In the genomic region with DNA sequence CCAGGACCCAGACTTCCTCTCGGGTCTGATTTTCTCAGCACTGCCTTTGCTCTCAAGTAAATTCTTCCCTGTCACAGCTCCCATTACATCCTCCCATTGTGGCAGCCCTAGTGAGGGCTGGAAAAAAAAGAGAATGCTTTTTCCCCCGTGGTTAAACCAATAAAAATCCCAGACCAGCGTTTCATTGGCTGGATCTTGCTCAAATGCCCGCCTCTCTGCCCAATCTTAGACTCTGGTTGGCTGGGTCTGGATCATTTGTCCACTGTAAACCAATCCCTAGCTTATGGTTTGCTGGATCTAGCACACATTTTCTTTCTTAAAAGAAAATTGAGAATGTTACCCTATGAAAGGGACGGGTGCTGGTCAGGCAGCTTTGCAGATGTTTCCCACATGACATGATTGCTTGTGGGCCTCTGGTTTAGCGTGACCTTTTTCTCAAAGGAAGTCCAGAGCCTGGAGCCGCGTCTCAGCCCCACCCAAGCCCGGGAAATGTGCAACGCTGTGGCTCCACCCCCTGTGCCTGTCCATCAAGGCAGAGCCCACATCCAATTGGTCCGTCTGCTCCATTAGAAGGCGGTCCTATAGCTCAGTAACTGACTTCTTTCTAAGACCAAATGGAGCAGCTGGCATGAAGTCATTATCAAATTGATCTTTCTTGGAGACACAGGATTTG, we compare ENCODE assay signal across 8 cellular contexts. TPM values are rescaled to one million over a fixed set of nuclear protein-coding genes. Genes with fewer than 3 reads are reported as not detected.
DNase-seq lines count a peak whose midpoint lies in the region; ATAC-seq and TF ChIP-seq lines count a peak whose summit lies in the region.

No MANE protein-coding gene starts in this region.

- no peaks in the 10 kb centered on the region for H3K9me2 ChIP-seq in DOHH2 (replicated peaks; ENCODE audit: control insufficient read depth, low read length)

- no peak overlapping the region for H3K4me3 Mint-ChIP-seq in dendritic cell treated with granulocyte-macrophage colony-stimulating factor and Interleukin-4, amounts not matched to agents 40 ng/mL and 50 ng/mL, for 4 days

- intact Hi-C loops in dendritic cell treated with granulocyte-macrophage colony-stimulating factor and Interleukin-4, amounts not matched to agents 40 ng/mL and 50 ng/mL, for 4 days (cut with micrococcal nuclease), result no loop called here

- H3K36me3 ChIP-seq in DOHH2 (ENCODE audit: control insufficient read depth, low read length), result no peaks in the 10 kb centered on the region
- H3K36me3 ChIP-seq in mesenchymal stem cell (ENCODE audit: control insufficient read depth in 1 of 2, insufficient read depth in 2 of 2, low read depth in 1 of 2, low read length in 2 of 2), result no peaks in the 10 kb centered on the region

- H3K9me3 ChIP-seq in DOHH2 (ENCODE audit: control insufficient read depth, insufficient read depth, low read length) (peaks cover 7% of the 10 kb centered on the region; the same call in 1 of the 2 replicates), mesenchymal stem cell (ENCODE audit: control insufficient read depth, low read length) (peaks cover 5% of the 10 kb centered on the region)

- peaks cover 47% of the 10 kb centered on the region for H3K4me1 ChIP-seq in DOHH2 (ENCODE audit: control insufficient read depth, low read length)
- H3K4me1 ChIP-seq in mesenchymal stem cell (ENCODE audit: control insufficient read depth, insufficient read depth, low read depth, low read length), result peaks cover 2% of the 10 kb centered on the region

- H3K9ac ChIP-seq in mesenchymal stem cell (ENCODE audit: low read length), result no peak overlapping the region

- H2BK12ac ChIP-seq in mesenchymal stem cell (ENCODE audit: low read length in 2 of 2), result no peak overlapping the region

- H3K4me2 ChIP-seq in DOHH2 (ENCODE audit: low read length) (peak overlapping the region; percentile 40), mesenchymal stem cell (ENCODE audit: low read length, poor library complexity, severe bottlenecking) (no peak overlapping the region)

- peaks cover 5% of the 10 kb centered on the region for H3K27me3 ChIP-seq in DOHH2 (ENCODE audit: control insufficient read depth, low read length)
- peaks cover 54 to 58% of the 10 kb centered on the region in 2 experiments for H3K27me3 ChIP-seq in mesenchymal stem cell (ENCODE audit: control insufficient read depth in 1 of 2, insufficient read depth in 1 of 2, low read length in 2 of 2)

- H3K4me3 ChIP-seq in DOHH2 (ENCODE audit: low read length) (peak overlapping the region; percentile 14; the same call in 1 of the 2 replicates), mesenchymal stem cell (ENCODE audit: insufficient read depth in 1 of 2, low read depth in 1 of 2, low read length in 2 of 2) (no peak overlapping the region)
- H3K4me3 ChIP-seq in Jurkat, Clone E6-1 (ENCODE audit: low read length), result peak overlapping the region; percentile 42

- no peak overlapping the region for H3K23ac ChIP-seq in mesenchymal stem cell (ENCODE audit: low read length in 2 of 2)

- H4K20me1 ChIP-seq in DOHH2 (ENCODE audit: control insufficient read depth, insufficient read depth, low read depth, low read length), result no peaks in the 10 kb centered on the region

- no peak overlapping the region for H3K18ac ChIP-seq in mesenchymal stem cell (ENCODE audit: low read depth in 1 of 2, low read length in 2 of 2)

- peak; percentile 88 for DNase-seq in Jurkat, Clone E6-1 (ENCODE audit: low read depth, low spot score)
- DNase-seq in RPMI7951 (ENCODE audit: low read depth), result peak; percentile 66
- DNase-seq in mesenchymal stem cell, result peak; percentile 59
- no peak for DNase-seq in NCI-H187 (lab: John Stamatoyannopoulos, UW)
- no peak for DNase-seq in activated gamma-delta T cell (lab: John Stamatoyannopoulos, UW)

- no peak overlapping the region for H2AK5ac ChIP-seq in mesenchymal stem cell (ENCODE audit: low read length, severe bottlenecking)

- H3K27me3 Mint-ChIP-seq in dendritic cell treated with granulocyte-macrophage colony-stimulating factor and Interleukin-4, amounts not matched to agents 40 ng/mL and 50 ng/mL, for 4 days, result peaks cover 5% of the 10 kb centered on the region

- WGBS in mesenchymal stem cell, result 42% methylated on average over 12 of the region's 12 CpGs

- no peak overlapping the region for H4K91ac ChIP-seq in mesenchymal stem cell (ENCODE audit: low read length)

- H3K27ac ChIP-seq in DOHH2 (ENCODE audit: low read depth, low read length) (no peak overlapping the region), mesenchymal stem cell (ENCODE audit: low read length, poor library complexity, severe bottlenecking) (no peak overlapping the region)

- no peak overlapping the region for H4K8ac ChIP-seq in mesenchymal stem cell (ENCODE audit: low read length)

- H2BK120ac ChIP-seq in mesenchymal stem cell (ENCODE audit: low read depth, low read length), result no peak overlapping the region

- no peak overlapping the region for H2BK15ac ChIP-seq in mesenchymal stem cell (ENCODE audit: low read depth, poor library complexity, severe bottlenecking)

- no peaks in the 10 kb centered on the region; the same call in 1 of the 2 replicates for H3F3A ChIP-seq in DOHH2 (ENCODE audit: control insufficient read depth, insufficient read depth)

- no peak overlapping the region for H2AFZ ChIP-seq in mesenchymal stem cell (ENCODE audit: low read depth, low read length)

- no peak for TF ChIP-seq CTCF in DOHH2 (IDR thresholded peaks at IDR 0.05; ENCODE audit: low read depth, low read length, poor library complexity, severe bottlenecking)

- ATAC-seq in HG03571 (IDR thresholded peaks at IDR 0.05; ENCODE audit: unreplicated experiment), result no peak

- peaks cover 6% of the 10 kb centered on the region for H3K36me3 Mint-ChIP-seq in dendritic cell treated with granulocyte-macrophage colony-stimulating factor and Interleukin-4, amounts not matched to agents 40 ng/mL and 50 ng/mL, for 4 days (ENCODE audit: low read depth)

- H2BK5ac ChIP-seq in mesenchymal stem cell (ENCODE audit: low read depth, low read length, poor library complexity, severe bottlenecking), result no peak overlapping the region

- H3K79me2 ChIP-seq in DOHH2 (ENCODE audit: control insufficient read depth, low read length), result no peaks in the 10 kb centered on the region

- H3K4ac ChIP-seq in mesenchymal stem cell (ENCODE audit: low read depth in 1 of 2, low read length in 2 of 2), result no peak overlapping the region

- no peaks in the 10 kb centered on the region for H3K79me1 ChIP-seq in mesenchymal stem cell (replicated peaks; ENCODE audit: low read length, poor library complexity, severe bottlenecking)

- peaks cover 70% of the 10 kb centered on the region for H3K4me1 Mint-ChIP-seq in dendritic cell treated with granulocyte-macrophage colony-stimulating factor and Interleukin-4, amounts not matched to agents 40 ng/mL and 50 ng/mL, for 4 days (ENCODE audit: low read depth)

- no peak overlapping the region for H3K14ac ChIP-seq in mesenchymal stem cell (ENCODE audit: low read length in 2 of 2)

- peak overlapping the region; percentile 79 for H3K27ac Mint-ChIP-seq in dendritic cell treated with granulocyte-macrophage colony-stimulating factor and Interleukin-4, amounts not matched to agents 40 ng/mL and 50 ng/mL, for 4 days

- H3K9me3 Mint-ChIP-seq in dendritic cell treated with granulocyte-macrophage colony-stimulating factor and Interleukin-4, amounts not matched to agents 40 ng/mL and 50 ng/mL, for 4 days, result peaks cover 10% of the 10 kb centered on the region

RNA-seq across cellular contexts. Expression of gene MCEMP1, which starts 2.8 kb away (rescaled TPM):
- not detected for polyA plus RNA-seq in Jurkat, Clone E6-1 (2012; ENCODE audit: insufficient read depth, insufficient read length)
- total RNA-seq in RPMI7951 (2014; rRNA removed; shearing (Covaris generic)), result not detected in 2 replicates
- polyA plus RNA-seq in mesenchymal stem cell (2013, experiment 1 of 2), result not detected
- polyA plus RNA-seq in mesenchymal stem cell (2013, experiment 2 of 2), result not detected

RNA-seq across cellular contexts. Expression of gene RETN, which starts 5.3 kb away (rescaled TPM):
- polyA plus RNA-seq in Jurkat, Clone E6-1 (2012; ENCODE audit: insufficient read depth, insufficient read length), result 14.8 TPM
- total RNA-seq in RPMI7951 (2014; rRNA removed; shearing (Covaris generic)), result not detected in 2 replicates
- not detected for polyA plus RNA-seq in mesenchymal stem cell (2013, experiment 1 of 2)
- polyA plus RNA-seq in mesenchymal stem cell (2013, experiment 2 of 2), result not detected

RNA-seq across cellular contexts. Expression of gene TRAPPC5, which starts 6.5 kb away (rescaled TPM):
- 162 TPM for polyA plus RNA-seq in Jurkat, Clone E6-1 (2012; ENCODE audit: insufficient read depth, insufficient read length)
- 52.6 and 61.5 TPM in 2 replicates for total RNA-seq in RPMI7951 (2014; rRNA removed; shearing (Covaris generic))
- polyA plus RNA-seq in mesenchymal stem cell (2013, experiment 1 of 2), result 88.2 TPM
- 93.7 TPM for polyA plus RNA-seq in mesenchymal stem cell (2013, experiment 2 of 2)

RNA-seq across cellular contexts. Expression of gene FCER2, which starts 27.8 kb away (rescaled TPM):
- polyA plus RNA-seq in Jurkat, Clone E6-1 (2012; ENCODE audit: insufficient read depth, insufficient read length), result not detected
- total RNA-seq in RPMI7951 (2014; rRNA removed; shearing (Covaris generic)), result not detected in 2 replicates
- polyA plus RNA-seq in mesenchymal stem cell (2013, experiment 1 of 2), result not detected
- polyA plus RNA-seq in mesenchymal stem cell (2013, experiment 2 of 2), result not detected

RNA-seq across cellular contexts. Expression of gene STXBP2, which starts 37.2 kb away (rescaled TPM):
- 127 TPM for polyA plus RNA-seq in Jurkat, Clone E6-1 (2012; ENCODE audit: insufficient read depth, insufficient read length)
- total RNA-seq in RPMI7951 (2014; rRNA removed; shearing (Covaris generic)), result 1.3 and 3.3 TPM in 2 replicates
- polyA plus RNA-seq in mesenchymal stem cell (2013, experiment 1 of 2), result 21.9 TPM
- polyA plus RNA-seq in mesenchymal stem cell (2013, experiment 2 of 2), result 19.8 TPM

Comparison
In these comparisons a context has a peak if more than half of its experiments do, and no peak if none do; other contexts are left out.
1. H3K4me3 ChIP-seq: peak in DOHH2 (single experiment) and Jurkat, Clone E6-1 (single experiment); none in mesenchymal stem cell (0 of 2).
2. DNase-seq: peak in Jurkat, Clone E6-1 (single experiment), RPMI7951 (single experiment) and mesenchymal stem cell (single experiment); none in NCI-H187 (0 of 2) and activated gamma-delta T cell (single experiment).